In the genomic region with DNA sequence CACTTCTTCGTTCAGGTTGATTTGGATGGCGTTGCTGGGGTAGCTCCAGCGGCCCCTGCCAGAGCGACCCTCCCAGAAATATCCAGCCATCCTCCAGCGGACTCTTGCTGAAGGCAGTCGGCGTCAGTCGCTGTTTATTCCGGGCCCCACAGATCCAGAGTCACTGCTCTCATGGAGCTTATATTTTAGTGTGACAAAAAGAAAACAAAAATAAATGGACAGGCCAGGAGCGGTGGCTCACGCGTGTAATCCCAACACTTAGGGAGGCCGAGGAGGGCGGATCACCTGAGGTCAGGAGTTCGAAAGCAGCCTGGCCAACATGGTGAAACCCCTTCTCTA, we compare ENCODE assay signal across 8 cellular contexts. TPM values are rescaled to one million over a fixed set of nuclear protein-coding genes. Genes with fewer than 3 reads are reported as not detected.
DNase-seq lines count a peak whose midpoint lies in the region; ATAC-seq and TF ChIP-seq lines count a peak whose summit lies in the region.

No MANE protein-coding gene starts in this region.

- H3K9me3 ChIP-seq in ES-I3 (ENCODE audit: control insufficient read depth, insufficient read depth, low read length) (no peaks in the 10 kb centered on the region), RWPE2 (ENCODE audit: severe bottlenecking) (no peaks in the 10 kb centered on the region), fibroblast of lung (ENCODE audit: control insufficient read depth, insufficient read depth, low read depth, low read length) (no peaks in the 10 kb centered on the region), parathyroid adenoma (ENCODE audit: control insufficient read depth, low read length) (no peaks in the 10 kb centered on the region)

- peak overlapping the region; percentile 87 for H3K27ac ChIP-seq in RWPE2 (ENCODE audit: poor library complexity, severe bottlenecking)
- peak overlapping the region; percentile 98 for H3K27ac ChIP-seq in fibroblast of lung (ENCODE audit: insufficient read depth, low read length)
- H3K27ac ChIP-seq in parathyroid adenoma, result peak overlapping the region; percentile 96

- ATAC-seq in RWPE2 (ENCODE audit: low read depth), result peak; percentile 7; the same call in 1 of the 3 replicates
- ATAC-seq in GM18517 (IDR thresholded peaks at IDR 0.05; ENCODE audit: unreplicated experiment), result no peak
- no peak for ATAC-seq in GM18907 (IDR thresholded peaks at IDR 0.05; ENCODE audit: unreplicated experiment)

- DNase-seq in RWPE2 (ENCODE audit: low spot score) (no peak), fibroblast of lung (ENCODE audit: low read depth in 2 of 2) (no peak), iPS-NIHi7 (ENCODE audit: extremely low spot score) (no peak), cortex of kidney (lab: John Stamatoyannopoulos, UW) (no peak)

- H3K9ac ChIP-seq in ES-I3 (ENCODE audit: low read depth, low read length) (peak overlapping the region; percentile 96), fibroblast of lung (ENCODE audit: insufficient read depth, low read length) (peak overlapping the region; percentile 95), parathyroid adenoma (peak overlapping the region; percentile 35)

- H3K27me3 ChIP-seq in RWPE2 (ENCODE audit: insufficient read depth, poor library complexity, severe bottlenecking), result no peaks in the 10 kb centered on the region
- H3K27me3 ChIP-seq in fibroblast of lung (ENCODE audit: control insufficient read depth, insufficient read depth, low read length), result no peaks in the 10 kb centered on the region
- H3K27me3 ChIP-seq in parathyroid adenoma (ENCODE audit: control insufficient read depth, insufficient read depth, low read length), result no peaks in the 10 kb centered on the region

- no peaks in the 10 kb centered on the region for H4K20me1 ChIP-seq in fibroblast of lung (ENCODE audit: control insufficient read depth, extremely low read depth, insufficient read depth, low read length)

- peaks cover 4% of the 10 kb centered on the region; the same call in 1 of the 2 replicates for H3K36me3 ChIP-seq in ES-I3 (ENCODE audit: insufficient read depth, low read length)
- H3K36me3 ChIP-seq in RWPE2 (ENCODE audit: low read depth), result peaks cover 22% of the 10 kb centered on the region
- no peaks in the 10 kb centered on the region for H3K36me3 ChIP-seq in fibroblast of lung (ENCODE audit: control insufficient read depth, insufficient read depth, low read length)
- H3K36me3 ChIP-seq in parathyroid adenoma (ENCODE audit: control insufficient read depth, insufficient read depth, low read length), result no peaks in the 10 kb centered on the region

- H3K4me2 ChIP-seq in fibroblast of lung (ENCODE audit: extremely low read depth, insufficient read depth, low read length) (peak overlapping the region; percentile 59), parathyroid adenoma (ENCODE audit: low read length) (peak overlapping the region; percentile 98)

- TF ChIP-seq CTCF in RWPE2 (IDR thresholded peaks at IDR 0.05; ENCODE audit: poor library complexity, severe bottlenecking) (no peak), fibroblast of lung (conservative IDR thresholded peaks at IDR 0.05 in 1 of 2, IDR thresholded peaks at IDR 0.05 in 1 of 2; ENCODE audit: low read depth in 1 of 2, low read length in 2 of 2) (no peak), parathyroid adenoma (IDR thresholded peaks at IDR 0.05) (no peak)

- peaks cover 16% of the 10 kb centered on the region for H3K79me2 ChIP-seq in fibroblast of lung (ENCODE audit: control insufficient read depth, insufficient read depth, low read length)
- peaks cover 5% of the 10 kb centered on the region for H3K79me2 ChIP-seq in parathyroid adenoma

- H2AFZ ChIP-seq in fibroblast of lung (ENCODE audit: low read length) (peak overlapping the region; percentile 96), parathyroid adenoma (peak overlapping the region; percentile 84)

- H3K4me1 ChIP-seq in ES-I3 (ENCODE audit: insufficient read depth, low read length) (no peaks in the 10 kb centered on the region), RWPE2 (ENCODE audit: insufficient read depth, poor library complexity, severe bottlenecking) (peaks cover 6% of the 10 kb centered on the region), fibroblast of lung (ENCODE audit: control insufficient read depth, extremely low read depth, insufficient read depth, low read length) (no peaks in the 10 kb centered on the region), parathyroid adenoma (no peaks in the 10 kb centered on the region)

- H3K4me3 ChIP-seq in RWPE2 (ENCODE audit: severe bottlenecking) (peak overlapping the region; percentile 94), fibroblast of lung (replicated peaks in 1 of 4; ENCODE audit: control extremely low read depth in 1 of 4, insufficient read depth in 1 of 4, low read depth in 3 of 4, low read length in 4 of 4) (peak overlapping the region; percentile 75 to 94 (median 87)), parathyroid adenoma (ENCODE audit: low read depth, low read length) (peak overlapping the region; percentile 84)

RNA-seq across cellular contexts. Expression of gene CFAP298, which starts 0.8 kb away (rescaled TPM):
- total RNA-seq in fibroblast of lung, result 18.2 and 18.7 TPM in 2 replicates
- polyA plus RNA-seq in fibroblast of lung, result 20.9 and 26.6 TPM in 2 replicates
- polyA plus RNA-seq in fibroblast of lung (2012), result 19.0 and 29.2 TPM in 2 replicates
- 0.82 and 1.1 TPM in 2 replicates for polyA minus RNA-seq in fibroblast of lung (ENCODE audit: low replicate concordance)

RNA-seq across cellular contexts. Expression of gene TCP10L, which starts 27.6 kb away (rescaled TPM):
- 0.51 and 0.83 TPM in 2 replicates for total RNA-seq in fibroblast of lung
- 0.24 TPM in 1 of 2 replicates, not detected in the other for polyA plus RNA-seq in fibroblast of lung
- polyA plus RNA-seq in fibroblast of lung (2012), result 0.33 TPM in 1 of 2 replicates, not detected in the other
- polyA minus RNA-seq in fibroblast of lung (ENCODE audit: low replicate concordance), result not detected in 2 replicates

Comparison
In these comparisons a context has a peak if more than half of its experiments do, and no peak if none do; other contexts are left out.
1. H3K9ac ChIP-seq: peak in every context shown above with its lines; median percentile 96 in ES-I3; 95 in fibroblast of lung; 35 in parathyroid adenoma.